ENCODE assay signal across 9 cellular contexts in the genomic region with DNA sequence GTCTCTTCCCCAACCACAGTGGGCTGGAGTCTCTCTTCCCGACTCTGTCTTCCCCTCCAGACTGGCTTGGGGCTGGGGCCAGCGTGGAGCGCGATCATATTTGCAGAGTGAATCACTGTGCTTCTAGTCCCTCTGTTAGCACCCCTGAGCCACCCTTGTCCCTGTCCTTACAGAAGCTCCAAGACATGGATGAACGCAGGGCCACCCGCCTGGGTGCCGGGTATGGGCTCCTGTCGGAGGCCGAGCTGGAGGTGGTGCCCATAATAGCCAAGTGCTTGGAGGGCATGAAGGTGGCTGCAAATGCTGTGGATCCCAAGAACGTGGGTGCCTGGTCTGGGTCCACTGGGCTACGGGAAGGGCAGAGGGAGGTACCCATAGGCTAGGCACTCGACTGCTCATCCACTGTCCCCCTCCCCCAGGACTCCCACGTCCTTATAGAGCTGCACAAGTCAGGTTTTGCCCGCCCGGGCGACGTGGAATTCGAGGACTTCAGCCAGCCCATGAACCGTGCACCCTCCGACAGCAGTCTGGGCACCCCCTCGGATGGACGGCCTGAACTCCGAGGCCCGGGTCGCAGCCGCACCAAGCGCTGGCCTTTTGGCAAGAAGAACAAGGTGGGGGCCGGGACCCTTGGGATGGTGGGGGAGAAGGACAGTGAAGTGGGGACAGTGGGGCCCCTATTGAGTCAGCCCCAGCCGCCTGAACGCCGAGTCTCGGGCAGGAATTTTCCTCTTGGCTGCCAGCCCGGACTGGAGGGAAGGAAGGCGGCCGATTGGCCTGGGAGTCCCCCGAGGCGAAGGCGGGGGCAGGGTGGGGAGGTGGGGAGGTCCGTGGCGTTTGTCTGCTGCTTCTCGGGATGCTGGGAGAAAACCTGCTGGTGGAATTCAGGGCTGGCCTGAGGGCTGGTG. TPM values are rescaled to one million over a fixed set of nuclear protein-coding genes. Genes with fewer than 3 reads are reported as not detected.
DNase-seq lines count a peak whose midpoint lies in the region; ATAC-seq and TF ChIP-seq lines count a peak whose summit lies in the region.
"Had no signal": no experiment of that assay in that cellular context is flagged by ENCODE, and none has a peak within 500 bp of the region (broad histone marks: within the 10 kb centered on the region; RNA-seq: fewer than 3 reads in every experiment).

No MANE protein-coding gene starts in this region.

- H3K27ac Mint-ChIP-seq in GM23338: peak overlapping the region; percentile 92
- peak overlapping the region; percentile 32 for H3K27ac Mint-ChIP-seq in activated naive CD8-positive, alpha-beta T cell treated with anti-CD3 and anti-CD28 coated beads for 36 hours
- H3K27ac Mint-ChIP-seq: IgD-negative memory B cell had no signal

- H3K4me2 ChIP-seq in GM23338: no peak overlapping the region

- H3F3A ChIP-seq in GM23338 (replicated peaks; ENCODE audit: low read depth): 0 out of 2 replicates have a peak, but pooled peaks cover 4% of the 10 kb centered on the region

- H3K27me3 ChIP-seq in GM23338 (ENCODE audit: insufficient read depth): no peaks in the 10 kb centered on the region

- H3K9me2 ChIP-seq in GM23338 (ENCODE audit: insufficient read depth): no peaks in the 10 kb centered on the region

- no peaks in the 10 kb centered on the region for H3K9me3 Mint-ChIP-seq in GM23338
- H3K9me3 Mint-ChIP-seq in activated naive CD8-positive, alpha-beta T cell treated with anti-CD3 and anti-CD28 coated beads for 36 hours: no peaks in the 10 kb centered on the region
- H3K9me3 Mint-ChIP-seq: IgD-negative memory B cell had no signal

- no peak for TF ChIP-seq CTCF in GM23338 (conservative IDR thresholded peaks at IDR 0.05; ENCODE audit: low read depth in 2 of 2)

- peaks cover 24% of the 10 kb centered on the region for H4K20me1 ChIP-seq in GM23338 (replicated peaks; ENCODE audit: insufficient read depth)

- H3K4me3 Mint-ChIP-seq in GM23338: no peak overlapping the region; the same call in 2 of the 3 replicates
- H3K4me3 Mint-ChIP-seq in activated naive CD8-positive, alpha-beta T cell treated with anti-CD3 and anti-CD28 coated beads for 36 hours: no peak overlapping the region

- no peak for DNase-seq in GM23338 (ENCODE audit: low spot score)
- no peak for DNase-seq in activated naive CD8-positive, alpha-beta T cell treated with anti-CD3 and anti-CD28 coated beads for 36 hours
- peak; percentile 92 for DNase-seq in left ventricle myocardium superior
- DNase-seq in skeletal muscle cell (ENCODE audit: low read depth): peak; percentile 69
- DNase-seq in NCI-H526 (lab: John Stamatoyannopoulos, UW): no peak
- no peak for DNase-seq in activated CD8-positive, alpha-beta memory T cell treated with anti-CD3 and anti-CD28 coated beads, Interleukin-2, amount 50 U/mL, for 4 hours

- H3K27ac ChIP-seq in GM23338 (ENCODE audit: low read depth): peak overlapping the region; percentile 39; the same call in 1 of the 2 replicates

- peaks cover 47% of the 10 kb centered on the region for H3K36me3 ChIP-seq in GM23338 (ENCODE audit: insufficient read depth)

- no peak for ATAC-seq in GM23338
- peak; percentile 88 for ATAC-seq in left ventricle myocardium superior
- ATAC-seq in GM19035 (IDR thresholded peaks at IDR 0.05; ENCODE audit: unreplicated experiment): no peak
- no peak for ATAC-seq in HG03196 (IDR thresholded peaks at IDR 0.05; ENCODE audit: unreplicated experiment)

- no peak overlapping the region for H2AFZ ChIP-seq in GM23338

- peaks cover 21% of the 10 kb centered on the region for H3K4me1 Mint-ChIP-seq in GM23338
- H3K4me1 Mint-ChIP-seq in activated naive CD8-positive, alpha-beta T cell treated with anti-CD3 and anti-CD28 coated beads for 36 hours: peaks cover 14% of the 10 kb centered on the region

- intact Hi-C loops in left ventricle myocardium superior (cut with micrococcal nuclease): no loop called here

- no peak overlapping the region for H3K4me3 ChIP-seq in GM23338
- H3K4me3 ChIP-seq in skeletal muscle cell (ENCODE audit: low read depth, low read length): no peak overlapping the region

- peaks cover 13% of the 10 kb centered on the region for H3K27me3 Mint-ChIP-seq in GM23338 (ENCODE audit: insufficient read depth, low read depth, poor library complexity)
- no peaks in the 10 kb centered on the region for H3K27me3 Mint-ChIP-seq in activated naive CD8-positive, alpha-beta T cell treated with anti-CD3 and anti-CD28 coated beads for 36 hours
- H3K27me3 Mint-ChIP-seq: IgD-negative memory B cell had no signal

- peaks cover 22% of the 10 kb centered on the region for H3K79me2 ChIP-seq in GM23338 (replicated peaks; ENCODE audit: insufficient read depth)

- peaks cover 8% of the 10 kb centered on the region; the same call in 1 of the 2 replicates for H3K4me1 ChIP-seq in GM23338 (ENCODE audit: insufficient read depth)

- H3K36me3 Mint-ChIP-seq in GM23338 (ENCODE audit: low read depth): peaks cover 66% of the 10 kb centered on the region
- H3K36me3 Mint-ChIP-seq in activated naive CD8-positive, alpha-beta T cell treated with anti-CD3 and anti-CD28 coated beads for 36 hours: peaks cover 27% of the 10 kb centered on the region

TF ChIP-seq in GM23338, 12 proteins besides CTCF, POLR2A, EP300 and RAD21:
- TF ChIP-seq ETS1 (IDR thresholded peaks at IDR 0.05) (no peak), ZNF331 (CRISPR knock-in tag; IDR thresholded peaks at IDR 0.05; ENCODE audit: low read depth) (no peak), JUNB (IDR thresholded peaks at IDR 0.05; ENCODE audit: unreplicated experiment) (no peak), REST (IDR thresholded peaks at IDR 0.05; ENCODE audit: unreplicated experiment) (no peak), EZH2phosphoT487 (IDR thresholded peaks at IDR 0.05; ENCODE audit: unreplicated experiment) (no peak), NANOG (IDR thresholded peaks at IDR 0.05; ENCODE audit: borderline replicate concordance) (no peak), POLR2AphosphoS5 (IDR thresholded peaks at IDR 0.05; ENCODE audit: low read depth) (no peak)

RNA-seq across cellular contexts. Expression of gene TRIP10, which starts 5.2 kb away (rescaled TPM):
- 46.2 and 56.8 TPM in 2 replicates for total RNA-seq in GM23338 (2014; rRNA removed; shearing (Covaris generic))
- 65.4 and 68.5 TPM in 2 replicates for polyA plus RNA-seq in GM23338 (2016; fragmentation: Nextera tagmentation; extraction: Ambion mirVana)
- 10 to 100 TPM; 29.8 to 31.3 TPM for total RNA-seq in activated naive CD8-positive, alpha-beta T cell treated with anti-CD3 and anti-CD28 coated beads for 36 hours
- 151 TPM for total RNA-seq in left ventricle myocardium superior

RNA-seq across cellular contexts. Expression of gene GPR108, which starts 7.3 kb away (rescaled TPM):
- total RNA-seq in GM23338 (2014; rRNA removed; shearing (Covaris generic)): 42.6 and 57.9 TPM in 2 replicates
- polyA plus RNA-seq in GM23338 (2016; fragmentation: Nextera tagmentation; extraction: Ambion mirVana): 44.8 and 45.9 TPM in 2 replicates
- total RNA-seq in activated naive CD8-positive, alpha-beta T cell treated with anti-CD3 and anti-CD28 coated beads for 36 hours: 10 to 100 TPM; 56.0 to 62.9 TPM
- total RNA-seq in left ventricle myocardium superior: 28.1 TPM

RNA-seq across cellular contexts. Expression of gene SH2D3A, which starts 22.6 kb away (rescaled TPM):
- 25.6 and 38.4 TPM in 2 replicates for total RNA-seq in GM23338 (2014; rRNA removed; shearing (Covaris generic))
- polyA plus RNA-seq in GM23338 (2016; fragmentation: Nextera tagmentation; extraction: Ambion mirVana): 20.7 and 24.6 TPM in 2 replicates
- total RNA-seq in activated naive CD8-positive, alpha-beta T cell treated with anti-CD3 and anti-CD28 coated beads for 36 hours: 10 to 100 TPM; 25.7 to 26.1 TPM
- 0.15 TPM for total RNA-seq in left ventricle myocardium superior

RNA-seq across cellular contexts. Expression of gene C3, which starts 24.2 kb away (rescaled TPM):
- total RNA-seq in GM23338 (2014; rRNA removed; shearing (Covaris generic)): 4.8 and 17.7 TPM in 2 replicates
- polyA plus RNA-seq in GM23338 (2016; fragmentation: Nextera tagmentation; extraction: Ambion mirVana): 5.1 and 7.5 TPM in 2 replicates
- total RNA-seq in activated naive CD8-positive, alpha-beta T cell treated with anti-CD3 and anti-CD28 coated beads for 36 hours: under 1 TPM; 0.22 to 0.64 TPM
- 398 TPM for total RNA-seq in left ventricle myocardium superior
- polyA plus RNA-seq: IgD-negative memory B cell had no signal

RNA-seq across cellular contexts. Expression of gene VAV1, which starts 27.9 kb away (rescaled TPM):
- total RNA-seq in GM23338 (2014; rRNA removed; shearing (Covaris generic)): 1.7 and 1.8 TPM in 2 replicates
- polyA plus RNA-seq in GM23338 (2016; fragmentation: Nextera tagmentation; extraction: Ambion mirVana): 0.82 and 1.0 TPM in 2 replicates
- total RNA-seq in activated naive CD8-positive, alpha-beta T cell treated with anti-CD3 and anti-CD28 coated beads for 36 hours: 10 to 100 TPM; 65.2 to 65.7 TPM
- total RNA-seq in left ventricle myocardium superior: 2.6 TPM

Comparison
In these comparisons a context has a peak if more than half of its experiments do, and no peak if none do; other contexts are left out.
1. DNase-seq: peak in left ventricle myocardium superior (single experiment) and skeletal muscle cell (single experiment); none in GM23338 (single experiment), activated naive CD8-positive, alpha-beta T cell treated with anti-CD3 and anti-CD28 coated beads for 36 hours (single experiment), NCI-H526 (0 of 2) and activated CD8-positive, alpha-beta memory T cell treated with anti-CD3 and anti-CD28 coated beads, Interleukin-2, amount 50 U/mL, for 4 hours (single experiment).
2. RNA of gene SH2D3A, which starts 22.6 kb away (total RNA-seq): 25.6 to 38.4 TPM in GM23338 and 25.7 to 26.1 TPM in activated naive CD8-positive, alpha-beta T cell treated with anti-CD3 and anti-CD28 coated beads for 36 hours; 0.15 TPM in left ventricle myocardium superior (single experiment); every median in the first group is over 10 times any median in the second.